8 cellular contexts compared by ENCODE assay signal in the genomic region with DNA sequence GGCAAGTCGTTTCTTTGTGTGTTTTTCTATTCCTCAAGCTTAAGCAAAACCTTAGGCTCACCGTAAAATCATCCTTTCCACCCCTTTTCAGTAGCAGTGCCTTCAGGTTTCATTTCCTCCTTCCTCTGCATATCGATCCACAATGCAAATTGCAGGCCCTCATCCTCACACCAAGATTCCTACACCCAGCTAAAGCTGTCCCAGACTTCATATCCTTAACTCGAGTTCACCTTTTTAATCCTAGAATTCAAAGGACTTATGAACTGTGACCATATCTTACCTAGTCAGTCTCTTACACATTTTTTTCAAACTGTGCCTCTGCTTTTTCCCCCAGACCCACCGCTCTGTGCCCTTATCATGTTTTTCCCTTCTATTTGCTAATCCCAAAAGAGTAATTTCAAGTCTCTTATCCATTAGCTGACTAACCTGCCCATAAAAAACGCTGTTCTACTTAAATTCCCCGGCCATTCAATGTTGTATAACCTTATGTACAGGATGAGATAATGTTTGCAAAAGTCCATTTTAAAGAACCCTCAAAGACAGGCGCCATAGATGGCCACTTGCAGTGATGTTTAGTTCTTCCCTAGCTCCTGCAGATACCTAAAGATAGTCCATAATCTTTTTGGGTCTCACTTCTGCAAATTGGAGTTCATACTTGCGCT. TPM values are rescaled to one million over a fixed set of nuclear protein-coding genes. Genes with fewer than 3 reads are reported as not detected.
DNase-seq lines count a peak whose midpoint lies in the region; ATAC-seq and TF ChIP-seq lines count a peak whose summit lies in the region.

No MANE protein-coding gene starts in this region.

- peaks cover 62% of the 10 kb centered on the region for H4K20me1 ChIP-seq in BLaER1

- no peaks in the 10 kb centered on the region for H3K9me3 Mint-ChIP-seq in central memory CD8-positive, alpha-beta T cell
- H3K9me3 Mint-ChIP-seq in natural killer cell = no peaks in the 10 kb centered on the region

- H3K27ac Mint-ChIP-seq in central memory CD8-positive, alpha-beta T cell (ENCODE audit: low read depth) = peak overlapping the region; percentile 57
- H3K27ac Mint-ChIP-seq in natural killer cell = peak overlapping the region; percentile 76 to 77

- intact Hi-C loops in natural killer cell (cut with micrococcal nuclease) = no loop called here

- no peaks in the 10 kb centered on the region for H3K27me3 ChIP-seq in BLaER1

- peak overlapping the region; percentile 87 for H3K4me2 ChIP-seq in BLaER1

- peaks cover 35% of the 10 kb centered on the region for H3K36me3 Mint-ChIP-seq in central memory CD8-positive, alpha-beta T cell (ENCODE audit: insufficient read depth)
- H3K36me3 Mint-ChIP-seq in natural killer cell = no peaks in the 10 kb centered on the region

- H3K9me3 ChIP-seq in BLaER1 = no peaks in the 10 kb centered on the region

- no peak for DNase-seq in Jurkat, Clone E6-1 (ENCODE audit: low read depth, low spot score)
- no peak for DNase-seq in central memory CD8-positive, alpha-beta T cell (ENCODE audit: low spot score in 2 of 2)
- DNase-seq in natural killer cell (no peak), NCI-H510A treated with DMSO at 0.1 percent for 48 hours (lab: John Stamatoyannopoulos, UW) (no peak), NCI-H1417 treated with DMSO at 0.1 percent for 48 hours (lab: John Stamatoyannopoulos, UW) (no peak)

- ATAC-seq in central memory CD8-positive, alpha-beta T cell (replicated peaks; ENCODE audit: extremely low read depth, poor library complexity, severe bottlenecking) = no peak
- ATAC-seq in natural killer cell (no peak), GM21723 (IDR thresholded peaks at IDR 0.05; ENCODE audit: unreplicated experiment) (no peak)
- no peak for ATAC-seq in activated CD4-positive, CD25-positive, alpha-beta regulatory T cell treated with anti-CD3 and anti-CD28 coated beads, Interleukin-2, amount 50 U/mL, for 24 hours

- peak overlapping the region; percentile 93 for H3K4me3 ChIP-seq in BLaER1
- peak overlapping the region; percentile 88 for H3K4me3 ChIP-seq in Jurkat, Clone E6-1 (ENCODE audit: low read length)

- peaks cover 45% of the 10 kb centered on the region for H3K36me3 ChIP-seq in BLaER1

- H3K4me1 ChIP-seq in BLaER1 = peaks cover 54% of the 10 kb centered on the region

- peak overlapping the region; percentile 94 for H3K9ac ChIP-seq in BLaER1

- H3K4me3 Mint-ChIP-seq in central memory CD8-positive, alpha-beta T cell = peak overlapping the region; percentile 81
- H3K4me3 Mint-ChIP-seq in natural killer cell = peak overlapping the region; percentile 85

- no peak for TF ChIP-seq CTCF in natural killer cell (IDR thresholded peaks at IDR 0.05)

- H3K4me1 Mint-ChIP-seq in central memory CD8-positive, alpha-beta T cell = peaks cover 52% of the 10 kb centered on the region
- H3K4me1 Mint-ChIP-seq in natural killer cell = peaks cover 43 to 47% of the 10 kb centered on the region in 2 donors

- peak overlapping the region; percentile 50 for H3K27ac ChIP-seq in BLaER1

- no peaks in the 10 kb centered on the region for H3K27me3 Mint-ChIP-seq in central memory CD8-positive, alpha-beta T cell
- no peaks in the 10 kb centered on the region for H3K27me3 Mint-ChIP-seq in natural killer cell (ENCODE audit: low read depth in 2 of 2)

RNA-seq across cellular contexts. Expression of a gene that starts 1.5 kb away (rescaled TPM):
- polyA plus RNA-seq in Jurkat, Clone E6-1 (2012; ENCODE audit: insufficient read depth, insufficient read length) = 59.5 TPM
- 10 to 100 TPM; 70.4 to 80.7 (median 73.2) TPM for total RNA-seq in natural killer cell

RNA-seq across cellular contexts. Expression of a gene that starts 33.6 kb away (rescaled TPM):
- 737 TPM for polyA plus RNA-seq in Jurkat, Clone E6-1 (2012; ENCODE audit: insufficient read depth, insufficient read length)
- 10 to 100 TPM; 63.6 to 72.9 (median 71.1) TPM for total RNA-seq in natural killer cell

RNA-seq across cellular contexts. Expression of a gene that starts 51.0 kb away (rescaled TPM):
- polyA plus RNA-seq in Jurkat, Clone E6-1 (2012; ENCODE audit: insufficient read depth, insufficient read length) = not detected
- not detected for total RNA-seq in natural killer cell
